In the genomic region with DNA sequence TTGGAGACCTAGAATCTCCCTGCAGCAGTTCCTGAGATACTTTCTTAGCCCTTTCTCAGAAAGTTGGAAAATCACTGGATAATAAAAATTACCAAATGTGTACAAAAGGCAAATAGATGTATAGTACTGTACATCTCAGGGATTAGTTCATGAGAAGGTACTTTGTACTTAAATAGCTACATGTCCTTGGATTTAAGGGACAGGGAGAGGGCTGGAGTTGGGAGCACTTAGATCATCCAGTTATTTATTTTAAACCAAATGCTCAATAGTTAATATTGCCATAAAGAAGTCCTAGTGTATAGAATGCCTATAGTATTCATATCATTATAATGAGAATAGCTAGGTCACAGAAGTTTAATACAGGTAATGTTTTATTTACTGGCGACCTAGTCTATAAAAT, we compare ENCODE assay signal across 35 cellular contexts.
"Had no signal": no experiment of that assay in that cellular context is flagged by ENCODE, and none has a peak within 500 bp of the region (broad histone marks: within the 10 kb centered on the region; RNA-seq: fewer than 3 reads in every experiment).

No MANE protein-coding gene starts in this region.

- H3K4me3 ChIP-seq: MG63 had no signal

- H3K9me3 ChIP-seq: MG63 had no signal

- H3K27me3 ChIP-seq: MG63 had no signal

- DNase-seq: Karpas-422, Kasumi-1, MG63, MM.1S, MV-4-11, NCI-H1048, NCI-H1092, NCI-H1092 treated with DMSO at 0.1 percent for 48 hours, NCI-H1105, NCI-H1105 treated with DMSO at 0.1 percent for 48 hours, NCI-H1417, NCI-H1417 treated with DMSO at 0.1 percent for 48 hours, NCI-H1436, NCI-H1436 treated with DMSO at 0.1 percent for 48 hours, NCI-H146, NCI-H1694, NCI-H1694 treated with DMSO at 0.1 percent for 48 hours, NCI-H187, NCI-H187 treated with DMSO at 0.1 percent for 48 hours, NCI-H1930, NCI-H2029, NCI-H2029 treated with DMSO at 0.1 percent for 48 hours, NCI-H2081, NCI-H2081 treated with DMSO at 0.1 percent for 48 hours, NCI-H2107, NCI-H2171, NCI-H2171 treated with DMSO at 0.1 percent for 48 hours, NCI-H2227 treated with DMSO at 0.1 percent for 48 hours, NCI-H226, NCI-H345, NCI-H446, NCI-H446 treated with DMSO at 0.1 percent for 48 hours, NCI-H510A, NCI-H510A treated with DMSO at 0.1 percent for 48 hours, NCI-H524 had no signal
